Comparison of ENCODE assay signal across 8 cellular contexts in the genomic region with DNA sequence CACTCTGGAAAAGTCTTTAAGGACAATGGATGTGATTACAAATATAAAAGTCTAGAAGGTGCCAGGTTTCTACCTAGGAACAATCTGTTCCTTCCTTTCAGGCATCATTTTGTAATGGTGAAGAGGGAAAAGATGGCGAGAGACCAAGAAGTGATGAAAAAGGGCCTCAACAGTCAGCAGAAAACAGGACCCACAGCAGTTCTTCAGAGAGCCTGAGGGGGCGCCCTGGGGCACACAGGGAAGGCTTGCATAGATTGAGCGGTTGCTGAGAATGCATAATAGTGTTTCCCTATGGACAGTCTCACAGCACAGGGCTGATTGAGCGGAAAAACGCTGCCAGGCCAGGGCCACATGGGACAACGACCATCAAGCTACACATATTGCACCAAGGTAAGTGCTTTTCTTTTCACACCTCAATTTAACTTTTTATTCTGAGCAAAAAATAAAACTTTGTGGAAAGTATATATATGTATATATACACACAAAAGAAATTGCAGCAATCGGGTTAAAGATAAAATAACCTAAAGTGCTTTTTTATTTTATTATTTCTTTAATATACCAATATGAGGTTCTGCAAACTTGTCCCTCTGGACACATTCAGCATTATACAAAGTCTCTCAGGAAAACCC. TPM values are rescaled to one million over a fixed set of nuclear protein-coding genes. Genes with fewer than 3 reads are reported as not detected.
DNase-seq lines count a peak whose midpoint lies in the region; ATAC-seq and TF ChIP-seq lines count a peak whose summit lies in the region.

No MANE protein-coding gene starts in this region.

- no peaks in the 10 kb centered on the region for H3K27me3 Mint-ChIP-seq in activated B cell treated with CpG ODN at 0.5 μM for 24 hours

- no peaks in the 10 kb centered on the region for H3K9me3 Mint-ChIP-seq in activated B cell treated with CpG ODN at 0.5 μM for 24 hours

- CTCF ChIA-PET in BJ (lab: Yijun Ruan, JAX) (interaction anchor here (1.2 kb wide), 1 partner anchor 48 kb away, joined by 5 read pairs; the partner anchor contains the start of gene MTF1), activated B cell treated with CpG ODN at 0.5 μM for 24 hours (lab: Charles Lee) (no interaction called here)

- TF ChIP-seq CTCF in BJ (IDR thresholded peaks at IDR 0.05; ENCODE audit: insufficient read depth, low read depth, low read length) = peak; percentile 87
- TF ChIP-seq CTCF in activated B cell treated with CpG ODN at 0.5 μM for 24 hours (IDR thresholded peaks at IDR 0.05) = no peak
- peak; percentile 97 for TF ChIP-seq CTCF in cardiac fibroblast (IDR thresholded peaks at IDR 0.05; ENCODE audit: low read depth, low read length)
- peak; percentile 97 for TF ChIP-seq CTCF in kidney epithelial cell (IDR thresholded peaks at IDR 0.05; ENCODE audit: insufficient read depth, low read length, poor library complexity, severe bottlenecking)

- H3K4me3 ChIP-seq in BJ (ENCODE audit: low read depth, low read length) = no peak overlapping the region
- H3K4me3 ChIP-seq in cardiac fibroblast (replicated peaks in 1 of 2; ENCODE audit: low read depth in 2 of 2, low read length in 2 of 2) = no peak overlapping the region
- no peak overlapping the region for H3K4me3 ChIP-seq in kidney epithelial cell (ENCODE audit: low read depth, low read length)

- intact Hi-C loops in activated B cell treated with CpG ODN at 0.5 μM for 24 hours (cut with micrococcal nuclease) = loop anchor here (1.0 kb wide), 1 partner anchor 49 kb away; no protein-coding TSS in a partner anchor

- peaks cover 39% of the 10 kb centered on the region for H3K36me3 Mint-ChIP-seq in activated B cell treated with CpG ODN at 0.5 μM for 24 hours (ENCODE audit: low read depth)

- H3K36me3 ChIP-seq in BJ (ENCODE audit: control insufficient read depth, insufficient read depth, low read length) = peaks cover 8% of the 10 kb centered on the region
- H3K36me3 ChIP-seq in kidney epithelial cell (ENCODE audit: control insufficient read depth, insufficient read depth, low read length) = peaks cover 3% of the 10 kb centered on the region

- H3K27me3 ChIP-seq in BJ (ENCODE audit: control insufficient read depth, insufficient read depth, low read length) (no peaks in the 10 kb centered on the region), kidney epithelial cell (ENCODE audit: control insufficient read depth, insufficient read depth, low read length) (no peaks in the 10 kb centered on the region)

- ATAC-seq in activated B cell treated with CpG ODN at 0.5 μM for 24 hours (ENCODE audit: low read depth) (peak; percentile 41), GM21737 (IDR thresholded peaks at IDR 0.05; ENCODE audit: unreplicated experiment) (no peak)

- POLR2A ChIA-PET in BJ (lab: Charles Lee) (no interaction called here), activated B cell treated with CpG ODN at 0.5 μM for 24 hours (lab: Charles Lee) (interaction anchor here (1.2 kb wide), 1 partner anchor 48 kb away, joined by 4 read pairs; the partner anchor contains the start of gene MTF1)

- no peak for DNase-seq in BJ (ENCODE audit: low read depth)
- DNase-seq in HCEC 1CT = peak; percentile 76
- peak; percentile 39 for DNase-seq in NCI-H345 treated with DMSO at 0.1 percent for 48 hours (lab: John Stamatoyannopoulos, UW; ENCODE audit: unreplicated experiment)
- peak; percentile 46 for DNase-seq in activated B cell treated with CpG ODN at 0.5 μM for 24 hours
- peak; percentile 87 to 89 for DNase-seq in cardiac fibroblast (ENCODE audit: low read depth in 2 of 2)
- no peak for DNase-seq in kidney epithelial cell (ENCODE audit: low read depth)
- peak in 2 of 3 donors; percentile 30 to 50 for DNase-seq in stimulated activated CD4-positive, alpha-beta T cell treated with anti-CD3 and anti-CD28 coated beads, TNF-alpha, amount 100 ng/mL, for 1 hour (ENCODE audit: low read depth in 3 of 3, low spot score in 1 of 3)

- peaks cover 34% of the 10 kb centered on the region for H3K4me1 Mint-ChIP-seq in activated B cell treated with CpG ODN at 0.5 μM for 24 hours

- H3K27ac Mint-ChIP-seq in activated B cell treated with CpG ODN at 0.5 μM for 24 hours = no peak overlapping the region

- H3K4me3 Mint-ChIP-seq in activated B cell treated with CpG ODN at 0.5 μM for 24 hours = no peak overlapping the region

RNA-seq across cellular contexts. Expression of gene YRDC, which starts 3.1 kb away (rescaled TPM):
- polyA plus RNA-seq in BJ (2011; rRNA removed) = 15.1 and 19.8 TPM in 2 replicates
- 4.5 and 8.2 TPM in 2 replicates for polyA minus RNA-seq in BJ (2011; rRNA and poly(A)+ RNA removed)
- total RNA-seq in activated B cell treated with CpG ODN at 0.5 μM for 24 hours (20.6 and 24.2 TPM in 2 replicates), kidney epithelial cell (48.7 and 54.7 TPM in 2 replicates)

RNA-seq across cellular contexts. Expression of gene C1orf122, which starts 3.6 kb away (rescaled TPM):
- 30.9 and 34.1 TPM in 2 replicates for polyA plus RNA-seq in BJ (2011; rRNA removed)
- 7.1 and 13.7 TPM in 2 replicates for polyA minus RNA-seq in BJ (2011; rRNA and poly(A)+ RNA removed)
- 18.8 and 19.9 TPM in 2 replicates for total RNA-seq in activated B cell treated with CpG ODN at 0.5 μM for 24 hours
- total RNA-seq in kidney epithelial cell = 112 and 118 TPM in 2 replicates

RNA-seq across cellular contexts. Expression of gene MANEAL, which starts 17.5 kb away (rescaled TPM):
- polyA plus RNA-seq in BJ (2011; rRNA removed) = 2.5 and 4.0 TPM in 2 replicates
- 1.2 and 2.8 TPM in 2 replicates for polyA minus RNA-seq in BJ (2011; rRNA and poly(A)+ RNA removed)
- 5.3 and 5.4 TPM in 2 replicates for total RNA-seq in activated B cell treated with CpG ODN at 0.5 μM for 24 hours
- total RNA-seq in kidney epithelial cell = 6.4 and 8.7 TPM in 2 replicates

RNA-seq across cellular contexts. Expression of gene EPHA10, which starts 46.2 kb away (rescaled TPM):
- polyA plus RNA-seq in BJ (2011; rRNA removed) = 0.04 TPM in 1 of 2 replicates, not detected in the other
- polyA minus RNA-seq in BJ (2011; rRNA and poly(A)+ RNA removed) = not detected in 2 replicates
- total RNA-seq in activated B cell treated with CpG ODN at 0.5 μM for 24 hours = 0.12 and 0.27 TPM in 2 replicates
- total RNA-seq in kidney epithelial cell = 0.13 and 0.55 TPM in 2 replicates

RNA-seq across cellular contexts. Expression of gene MTF1, which starts 48.3 kb away (rescaled TPM):
- 6.9 and 7.7 TPM in 2 replicates for polyA plus RNA-seq in BJ (2011; rRNA removed)
- polyA minus RNA-seq in BJ (2011; rRNA and poly(A)+ RNA removed) = 7.6 and 9.3 TPM in 2 replicates
- total RNA-seq in activated B cell treated with CpG ODN at 0.5 μM for 24 hours (30.5 and 36.2 TPM in 2 replicates), kidney epithelial cell (4.3 and 5.2 TPM in 2 replicates)

Comparison
In these comparisons a context has a peak if more than half of its experiments do, and no peak if none do; other contexts are left out.
1. DNase-seq: peak in HCEC 1CT (single experiment), NCI-H345 treated with DMSO at 0.1 percent for 48 hours (single experiment), activated B cell treated with CpG ODN at 0.5 μM for 24 hours (single experiment), cardiac fibroblast (2 of 2) and stimulated activated CD4-positive, alpha-beta T cell treated with anti-CD3 and anti-CD28 coated beads, TNF-alpha, amount 100 ng/mL, for 1 hour (2 of 3); none in BJ (single experiment) and kidney epithelial cell (single experiment).